Comparison of ENCODE assay signal across 9 cellular contexts in the genomic region with DNA sequence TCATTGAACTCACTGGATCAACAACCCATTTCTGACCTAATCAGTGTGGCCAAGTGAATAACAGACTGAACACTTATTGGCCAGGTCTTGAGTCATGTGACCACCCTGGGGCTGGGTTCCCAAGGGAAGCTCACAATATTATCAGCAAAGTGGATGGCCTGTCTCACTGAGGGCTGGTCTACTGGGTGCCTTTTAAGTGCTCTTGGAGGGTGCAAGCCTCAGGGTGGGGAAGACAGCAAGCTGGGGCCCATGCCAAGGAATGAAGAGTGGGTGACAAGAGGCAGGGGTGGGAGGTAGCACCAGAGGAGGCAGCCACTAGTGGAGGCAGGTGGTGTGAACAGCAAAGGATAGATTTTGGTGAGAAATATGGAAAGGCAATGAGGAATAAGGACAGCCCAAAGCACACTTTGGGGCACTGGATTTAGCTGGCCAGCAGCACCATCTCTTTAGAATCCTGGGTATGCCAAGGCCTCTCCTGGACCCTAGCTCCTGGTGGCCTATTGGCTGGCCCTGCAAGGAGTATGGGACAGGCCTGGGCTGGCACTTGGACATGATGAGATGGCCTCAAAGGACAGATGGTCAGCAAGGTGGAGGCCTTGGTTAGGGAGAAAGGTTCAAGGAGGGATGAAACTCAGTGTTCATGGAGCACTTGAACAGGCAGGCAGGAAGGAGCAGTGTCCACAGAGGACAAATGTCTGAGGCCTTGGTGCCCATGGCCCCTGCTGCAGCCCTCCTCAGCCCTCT. TPM values are rescaled to one million over a fixed set of nuclear protein-coding genes. Genes with fewer than 3 reads are reported as not detected.
A peak's percentile ranks its signal among the peaks of the same experiment; 100 is the strongest.
DNase-seq lines count a peak whose midpoint lies in the region; ATAC-seq, FAIRE-seq and TF ChIP-seq lines count a peak whose summit lies in the region.
"Had no signal": no experiment of that assay in that cellular context is flagged by ENCODE, and none has a peak within 500 bp of the region (broad histone marks: within the 10 kb centered on the region; RNA-seq: fewer than 3 reads in every experiment).

No MANE protein-coding gene starts in this region.

- no peaks in the 10 kb centered on the region for H3K36me3 Mint-ChIP-seq in activated T-cell treated with anti-CD3 and anti-CD28 coated beads, Interleukin-2, amount 50 U/mL, for 4 hours (ENCODE audit: insufficient read depth)

- no peak for FAIRE-seq in H54 (lab: Jason Lieb, UNC)
- FAIRE-seq: islet of Langerhans had no signal

- no peak for DNase-seq in activated T-cell treated with anti-CD3 and anti-CD28 coated beads, Interleukin-2, amount 50 U/mL, for 4 hours
- no peak for DNase-seq in activated T-cell treated with anti-CD3 and anti-CD28 coated beads for 4 hours
- no peak for DNase-seq in SK-N-SH
- DNase-seq in fibroblast of gingiva (ENCODE audit: low read depth) = peak; percentile 32
- no peak for DNase-seq in posterior vena cava (ENCODE audit: low spot score)
- no peak for DNase-seq in H54 (ENCODE audit: insufficient read length, low spot score)

- POLR2A ChIA-PET in SK-N-SH (lab: Yijun Ruan, JAX) = interaction anchor here (1.3 to 4.9 kb wide), 2 partner anchors 22 to 34 kb away, joined by 6 to 25 read pairs; a partner anchor contains a TSS

- no peaks in the 10 kb centered on the region for H3F3A ChIP-seq in SK-N-SH (replicated peaks; ENCODE audit: insufficient read depth)

- H3K9ac ChIP-seq in SK-N-SH = no peak overlapping the region

- H3K9me3 Mint-ChIP-seq in activated T-cell treated with anti-CD3 and anti-CD28 coated beads, Interleukin-2, amount 50 U/mL, for 4 hours = no peaks in the 10 kb centered on the region

- no peak for TF ChIP-seq EP300 in SK-N-SH (IDR thresholded peaks at IDR 0.05; ENCODE audit: borderline replicate concordance in 1 of 2, low read depth in 1 of 2, low read length in 1 of 2)

- H3K79me2 ChIP-seq in SK-N-SH (ENCODE audit: insufficient read depth) = peaks cover 29% of the 10 kb centered on the region

- no peak for TF ChIP-seq POLR2A in H54 (IDR thresholded peaks at IDR 0.05; ENCODE audit: low read depth, low read length)

- no peaks in the 10 kb centered on the region for H3K9me2 ChIP-seq in SK-N-SH

- no peak overlapping the region for H2AFZ ChIP-seq in SK-N-SH (ENCODE audit: low read depth)

- peaks cover 35% of the 10 kb centered on the region for H3K4me1 Mint-ChIP-seq in activated T-cell treated with anti-CD3 and anti-CD28 coated beads, Interleukin-2, amount 50 U/mL, for 4 hours (ENCODE audit: low read depth)

- H3K4me3 ChIP-seq in SK-N-SH (ENCODE audit: low read depth in 2 of 2, low read length in 1 of 2) (no peak overlapping the region), thymus (ENCODE audit: low read length) (peak overlapping the region; percentile 97)

- H4K20me1 ChIP-seq in SK-N-SH (ENCODE audit: insufficient read depth) = no peaks in the 10 kb centered on the region

- H3K4me3 Mint-ChIP-seq in activated T-cell treated with anti-CD3 and anti-CD28 coated beads, Interleukin-2, amount 50 U/mL, for 4 hours = peak overlapping the region; percentile 3

- no peak overlapping the region for H3K4me2 ChIP-seq in SK-N-SH

- no peaks in the 10 kb centered on the region for H3K9me3 ChIP-seq in SK-N-SH
- H3K9me3 ChIP-seq in thymus (ENCODE audit: control insufficient read depth) = no peaks in the 10 kb centered on the region

- H3K27ac ChIP-seq in SK-N-SH (ENCODE audit: low read depth in 2 of 2, low read length in 1 of 2) (no peak overlapping the region), thymus (ENCODE audit: low read depth) (no peak overlapping the region)

- intact Hi-C loops in posterior vena cava (cut with DNase I) = no loop called here

- ATAC-seq in activated T-cell treated with anti-CD3 and anti-CD28 coated beads, Interleukin-2, amount 50 U/mL, for 4 hours = no peak
- no peak for ATAC-seq in HG03280 (IDR thresholded peaks at IDR 0.05; ENCODE audit: unreplicated experiment)

- no peaks in the 10 kb centered on the region for H3K36me3 ChIP-seq in SK-N-SH (replicated peaks in 1 of 2; ENCODE audit: control insufficient read depth in 1 of 2, insufficient read depth in 2 of 2, low read length in 1 of 2)
- H3K36me3 ChIP-seq in thymus (ENCODE audit: control insufficient read depth, insufficient read depth) = peaks cover 5% of the 10 kb centered on the region

- CTCF ChIA-PET in SK-N-SH (lab: Yijun Ruan, JAX) = no interaction called here

- no peak for TF ChIP-seq RAD21 in SK-N-SH (IDR thresholded peaks at IDR 0.05; ENCODE audit: low read length)

- no peak for TF ChIP-seq CTCF in SK-N-SH (IDR thresholded peaks at IDR 0.05)

- H3K27me3 ChIP-seq in SK-N-SH (ENCODE audit: insufficient read depth) (no peaks in the 10 kb centered on the region), thymus (ENCODE audit: control insufficient read depth, insufficient read depth) (no peaks in the 10 kb centered on the region)

- H3K27me3 Mint-ChIP-seq in activated T-cell treated with anti-CD3 and anti-CD28 coated beads, Interleukin-2, amount 50 U/mL, for 4 hours (ENCODE audit: low read depth) = no peaks in the 10 kb centered on the region

- H3K4me1 ChIP-seq in SK-N-SH (ENCODE audit: control insufficient read depth in 1 of 2, insufficient read depth in 2 of 2, low read depth in 1 of 2, low read length in 1 of 2) = peaks cover 0 to 21% of the 10 kb centered on the region in 2 experiments; a peak in 2 of 4 replicates
- H3K4me1 ChIP-seq in thymus (ENCODE audit: control insufficient read depth, insufficient read depth, low read length) = peaks cover 9% of the 10 kb centered on the region

TF ChIP-seq in SK-N-SH, 30 proteins besides CTCF, POLR2A, EP300 and RAD21:
- no peak for TF ChIP-seq YY1 (IDR thresholded peaks at IDR 0.05; ENCODE audit: low read depth)
- TF ChIP-seq, protein P1, sequence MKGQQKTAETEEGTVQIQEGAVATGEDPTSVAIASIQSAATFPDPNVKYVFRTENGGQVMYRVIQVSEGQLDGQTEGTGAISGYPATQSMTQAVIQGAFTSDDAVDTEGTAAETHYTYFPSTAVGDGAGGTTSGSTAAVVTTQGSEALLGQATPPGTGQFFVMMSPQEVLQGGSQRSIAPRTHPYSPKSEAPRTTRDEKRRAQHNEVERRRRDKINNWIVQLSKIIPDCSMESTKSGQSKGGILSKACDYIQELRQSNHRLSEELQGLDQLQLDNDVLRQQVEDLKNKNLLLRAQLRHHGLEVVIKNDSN (IDR thresholded peaks at IDR 0.05; ENCODE audit: borderline replicate concordance, low read depth) = peak; percentile 26; the same call in 1 of the 2 replicates

RNA-seq across cellular contexts. Expression of a gene that starts 34.2 kb away (rescaled TPM):
- 10 to 100 TPM; 62.3 to 74.9 (median 68.6) TPM for total RNA-seq in activated T-cell treated with anti-CD3 and anti-CD28 coated beads, Interleukin-2, amount 50 U/mL, for 4 hours
- polyA plus RNA-seq in SK-N-SH (2012; rRNA removed) = 29.0 and 32.4 TPM in 2 replicates
- polyA plus RNA-seq in SK-N-SH (2012; cell fraction: cytosol; rRNA removed) = 33.5 and 34.7 TPM in 2 replicates
- 22.5 and 25.0 TPM in 2 replicates for polyA plus RNA-seq in SK-N-SH (2012; cell fraction: nucleus; rRNA removed)
- 59.4 TPM for polyA plus RNA-seq in thymus
- total RNA-seq in posterior vena cava = 10 to 100 TPM; 24.5 to 25.2 TPM
